In genomic region chr15:90191795-90192494, GRCh38 we compare ENCODE assay signal across 8 cellular contexts. TPM values are rescaled to one million over a fixed set of nuclear protein-coding genes. Genes with fewer than 3 reads are reported as not detected.
A peak's percentile ranks its signal among the peaks of the same experiment; 100 is the strongest.
DNase-seq lines count a peak whose midpoint lies in the region; ATAC-seq and TF ChIP-seq lines count a peak whose summit lies in the region.

No MANE protein-coding gene starts in this region.

- intact Hi-C loops in A673 (cut with micrococcal nuclease; ENCODE audit: unreplicated experiment), result no loop called here
- intact Hi-C loops in head of caudate nucleus (cut with DNase I), result no loop called here
- intact Hi-C loops in psoas muscle (cut with DNase I), result no loop called here

- H3K36me3 Mint-ChIP-seq in activated T-cell treated with anti-CD3 and anti-CD28 coated beads, Interleukin-2, amount 50 U/mL, for 4 hours (ENCODE audit: insufficient read depth), result no peaks in the 10 kb centered on the region

- H3K27me3 ChIP-seq in A673 (replicated peaks; ENCODE audit: insufficient read depth, low read depth, low read length, poor library complexity), result no peaks in the 10 kb centered on the region
- H3K27me3 ChIP-seq in psoas muscle (ENCODE audit: insufficient read depth in 3 of 3, low read length in 2 of 3), result no peaks in the 10 kb centered on the region

- TF ChIP-seq CTCF in A673 (conservative IDR thresholded peaks at IDR 0.05; ENCODE audit: low read depth, low read length) (no peak), psoas muscle (IDR thresholded peaks at IDR 0.05) (no peak)

- CTCF ChIA-PET in A673 (lab: Charles Lee), result interaction anchor here (0.5 kb wide), 1 partner anchor 35 kb away, joined by 3 read pairs; no protein-coding TSS in a partner anchor

- H3K27me3 Mint-ChIP-seq in activated T-cell treated with anti-CD3 and anti-CD28 coated beads, Interleukin-2, amount 50 U/mL, for 4 hours (ENCODE audit: low read depth), result no peaks in the 10 kb centered on the region

- 14 to 27% (median 15%) methylated on average over 7 of the region's 7 CpGs for WGBS in psoas muscle, 3 donors

- H3K36me3 ChIP-seq in A673 (ENCODE audit: insufficient read depth, low read length, poor library complexity, severe bottlenecking) (no peaks in the 10 kb centered on the region), psoas muscle (ENCODE audit: insufficient read depth in 1 of 2, low read depth in 1 of 2) (no peaks in the 10 kb centered on the region)

- H3K9me3 ChIP-seq in A673 (ENCODE audit: low read depth, low read length, poor library complexity, severe bottlenecking), result no peaks in the 10 kb centered on the region
- H3K9me3 ChIP-seq in psoas muscle, result no peaks in the 10 kb centered on the region

- H3K27ac ChIP-seq in A673 (ENCODE audit: low read depth, low read length, poor library complexity, severe bottlenecking) (no peak overlapping the region), psoas muscle (no peak overlapping the region)

- POLR2A ChIA-PET in A673 (lab: Charles Lee; ENCODE audit: low non-redundant PET), result no interaction called here

- H3K4me3 ChIP-seq in A673 (ENCODE audit: low read depth, low read length, poor library complexity, severe bottlenecking), result no peak overlapping the region
- H3K4me3 ChIP-seq in psoas muscle, result no peak overlapping the region

- ATAC-seq in GM18861 (IDR thresholded peaks at IDR 0.05; ENCODE audit: unreplicated experiment) (peak; percentile 56), HG03175 (IDR thresholded peaks at IDR 0.05; ENCODE audit: unreplicated experiment) (peak; percentile 70), psoas muscle (peak; percentile 85 to 97 (median 91))
- ATAC-seq in activated T-cell treated with anti-CD3 and anti-CD28 coated beads, Interleukin-2, amount 50 U/mL, for 4 hours, result peak; percentile 46 to 63

- peaks cover 13% of the 10 kb centered on the region for H3K4me1 ChIP-seq in A673 (ENCODE audit: insufficient read depth, low read length, poor library complexity, severe bottlenecking)
- peaks cover 15% of the 10 kb centered on the region for H3K4me1 ChIP-seq in psoas muscle

- no TSS peak for BruUV-seq in A673 (replicated peaks; lab: Mats Ljungman, UMichigan)

- no peaks in the 10 kb centered on the region for H3K9me3 Mint-ChIP-seq in activated T-cell treated with anti-CD3 and anti-CD28 coated beads, Interleukin-2, amount 50 U/mL, for 4 hours

- no peak overlapping the region for H3K4me3 Mint-ChIP-seq in activated T-cell treated with anti-CD3 and anti-CD28 coated beads, Interleukin-2, amount 50 U/mL, for 4 hours

- peak; percentile 51 for DNase-seq in A673 (ENCODE audit: low spot score)
- DNase-seq in NCI-H345 treated with DMSO at 0.1 percent for 48 hours (lab: John Stamatoyannopoulos, UW; ENCODE audit: unreplicated experiment), result peak; percentile 94
- DNase-seq in activated T-cell treated with anti-CD3 and anti-CD28 coated beads, Interleukin-2, amount 50 U/mL, for 4 hours, result no peak
- peak; percentile 65 to 94 (median 82) for DNase-seq in head of caudate nucleus
- peak; percentile 62 to 88 for DNase-seq in psoas muscle
- DNase-seq in GM19240 (ENCODE audit: insufficient read length, low spot score), result no peak

- peaks cover 20% of the 10 kb centered on the region for H3K4me1 Mint-ChIP-seq in activated T-cell treated with anti-CD3 and anti-CD28 coated beads, Interleukin-2, amount 50 U/mL, for 4 hours (ENCODE audit: low read depth)

RNA-seq across cellular contexts. Expression of gene SEMA4B, which starts 9.2 kb away (rescaled TPM):
- total RNA-seq in A673 (2021) (13.2 and 13.3 TPM in 2 replicates), psoas muscle (10 to 100 TPM in 1 of 4 donors, 1 to 10 TPM in 3; 4.4 to 10.8 (median 4.5) TPM)
- total RNA-seq in activated T-cell treated with anti-CD3 and anti-CD28 coated beads, Interleukin-2, amount 50 U/mL, for 4 hours, result 1 to 10 TPM; 4.7 to 8.2 (median 7.7) TPM
- 1 to 10 TPM; 1.4 to 3.3 (median 1.8) TPM for polyA plus RNA-seq in psoas muscle

RNA-seq across cellular contexts. Expression of gene CIB1, which starts 41.8 kb away (rescaled TPM):
- 39.7 and 41.9 TPM in 2 replicates for total RNA-seq in A673 (2021)
- 100 to 1,000 TPM; 130 to 158 (median 151) TPM for total RNA-seq in activated T-cell treated with anti-CD3 and anti-CD28 coated beads, Interleukin-2, amount 50 U/mL, for 4 hours
- total RNA-seq in psoas muscle, result 10 to 100 TPM; 45.7 to 58.1 (median 56.6) TPM
- polyA plus RNA-seq in psoas muscle, result 100 to 1,000 TPM in 1 of 3 donors, 10 to 100 TPM in 2; 72.0 to 154 (median 96.5) TPM

RNA-seq across cellular contexts. Expression of gene GDPGP1, which starts 42.1 kb away (rescaled TPM):
- total RNA-seq in A673 (2021) (4.7 and 5.2 TPM in 2 replicates), psoas muscle (1 to 10 TPM; 1.3 to 4.5 (median 2.6) TPM)
- total RNA-seq in activated T-cell treated with anti-CD3 and anti-CD28 coated beads, Interleukin-2, amount 50 U/mL, for 4 hours, result 10 to 100 TPM; 11.4 to 12.9 (median 11.9) TPM
- 1 to 10 TPM in 2 of 3 donors, under 1 TPM in 1; 0.96 to 5.9 (median 3.1) TPM for polyA plus RNA-seq in psoas muscle

RNA-seq across cellular contexts. Expression of gene TTLL13, which starts 57.4 kb away (rescaled TPM):
- 0.33 TPM in 1 of 2 replicates, not detected in the other for total RNA-seq in A673 (2021)
- under 1 TPM in 2 of 3 donors, not detected in 1; 0.19 to 0.95 TPM for total RNA-seq in activated T-cell treated with anti-CD3 and anti-CD28 coated beads, Interleukin-2, amount 50 U/mL, for 4 hours
- total RNA-seq in psoas muscle, result under 1 TPM in 2 of 4 donors, not detected in 2; 0.08 to 0.69 TPM
- polyA plus RNA-seq in psoas muscle, result under 1 TPM; 0.03 to 0.13 (median 0.05) TPM

Comparison
In these comparisons a context has a peak if more than half of its experiments do, and no peak if none do; other contexts are left out.
1. DNase-seq: peak in A673 (single experiment), NCI-H345 treated with DMSO at 0.1 percent for 48 hours (single experiment), head of caudate nucleus (42 of 42) and psoas muscle (2 of 2); none in activated T-cell treated with anti-CD3 and anti-CD28 coated beads, Interleukin-2, amount 50 U/mL, for 4 hours (single experiment) and GM19240 (single experiment).
2. Peak in every context shown above with its lines, with median percentiles within 50 percentile points of each other: ATAC-seq.